Comparison of ENCODE assay signal across 13 cellular contexts in genomic region chr3:127699098-127699945, GRCh38. TPM values are rescaled to one million over a fixed set of nuclear protein-coding genes. Genes with fewer than 3 reads are reported as not detected.
DNase-seq lines count a peak whose midpoint lies in the region; ATAC-seq, FAIRE-seq and TF ChIP-seq lines count a peak whose summit lies in the region.
"Had no signal": no experiment of that assay in that cellular context is flagged by ENCODE, and none has a peak within 500 bp of the region (broad histone marks: within the 10 kb centered on the region; RNA-seq: fewer than 3 reads in every experiment).

No MANE protein-coding gene starts in this region.

- H3K27ac ChIP-seq in body of pancreas (peak overlapping the region; percentile 30 to 80 (median 56)), keratinocyte (ENCODE audit: control insufficient read depth, insufficient read depth, low read length) (no peak overlapping the region), subcutaneous abdominal adipose tissue (ENCODE audit: low read depth, low read length) (peak overlapping the region; percentile 97)

- H3K4me1 ChIP-seq in body of pancreas: peaks cover 33% of the 10 kb centered on the region
- peaks cover 16% of the 10 kb centered on the region for H3K4me1 ChIP-seq in keratinocyte (ENCODE audit: control insufficient read depth, extremely low read depth, insufficient read depth, low read length)
- H3K4me1 ChIP-seq in subcutaneous abdominal adipose tissue (ENCODE audit: control insufficient read depth in 5 of 5, insufficient read depth in 5 of 5, low read length in 5 of 5): peaks cover 29 to 80% (median 76%) of the 10 kb centered on the region in 5 donors

- TF ChIP-seq POLR2A in body of pancreas (IDR thresholded peaks at IDR 0.05): no peak

- H2AFZ ChIP-seq in keratinocyte (ENCODE audit: control insufficient read depth, low read length): no peak overlapping the region

- H3K9ac ChIP-seq in keratinocyte (ENCODE audit: control insufficient read depth, extremely low read depth, insufficient read depth, low read length): no peak overlapping the region
- peak overlapping the region; percentile 22 to 73 (median 51) for H3K9ac ChIP-seq in subcutaneous abdominal adipose tissue (ENCODE audit: low read length in 5 of 5)

- peak; percentile 43 for FAIRE-seq in keratinocyte (lab: Jason Lieb, UNC)

- 64 to 66% methylated on average over 5 of the region's 5 CpGs for WGBS in body of pancreas, 2 donors

- H3K27me3 ChIP-seq in body of pancreas: no peaks in the 10 kb centered on the region
- H3K27me3 ChIP-seq in keratinocyte (ENCODE audit: control insufficient read depth, extremely low read depth, insufficient read depth, low read length): no peaks in the 10 kb centered on the region
- H3K27me3 ChIP-seq in subcutaneous abdominal adipose tissue (ENCODE audit: control insufficient read depth in 5 of 5, insufficient read depth in 4 of 5, low read length in 5 of 5): no peaks in the 10 kb centered on the region

- H3K9me1 ChIP-seq in keratinocyte (ENCODE audit: control insufficient read depth, extremely low read depth, insufficient read depth, low read length): no peaks in the 10 kb centered on the region

- H3K9me3 ChIP-seq in body of pancreas: no peaks in the 10 kb centered on the region
- no peaks in the 10 kb centered on the region for H3K9me3 ChIP-seq in keratinocyte (ENCODE audit: control insufficient read depth, low read depth, low read length)
- H3K9me3 ChIP-seq in subcutaneous abdominal adipose tissue (ENCODE audit: control insufficient read depth in 5 of 5, low read length in 5 of 5): no peaks in the 10 kb centered on the region

- H3K4me3 ChIP-seq in body of pancreas (no peak overlapping the region), keratinocyte (ENCODE audit: control insufficient read depth in 2 of 3, extremely low read depth in 1 of 3, insufficient read depth in 2 of 3, low read depth in 1 of 3, low read length in 3 of 3) (no peak overlapping the region), subcutaneous abdominal adipose tissue (ENCODE audit: low read depth in 1 of 5, low read length in 5 of 5) (no peak overlapping the region)

- no peak for ATAC-seq in body of pancreas
- ATAC-seq in HG03342 (IDR thresholded peaks at IDR 0.05; ENCODE audit: unreplicated experiment): no peak
- ATAC-seq in HG03175 (IDR thresholded peaks at IDR 0.05; ENCODE audit: unreplicated experiment): no peak
- ATAC-seq: natural killer cell had no signal

- H3K79me2 ChIP-seq in keratinocyte (ENCODE audit: control insufficient read depth, insufficient read depth, low read length): no peaks in the 10 kb centered on the region

- H3K36me3 ChIP-seq in body of pancreas (replicated peaks in 1 of 2; ENCODE audit: insufficient read depth in 1 of 2, low read depth in 2 of 2): no peaks in the 10 kb centered on the region
- H3K36me3 ChIP-seq in keratinocyte (ENCODE audit: control insufficient read depth in 2 of 2, extremely low read depth in 1 of 2, insufficient read depth in 2 of 2, low read length in 2 of 2): no peaks in the 10 kb centered on the region
- H3K36me3 ChIP-seq in subcutaneous abdominal adipose tissue (ENCODE audit: control insufficient read depth in 5 of 5, insufficient read depth in 5 of 5, low read length in 5 of 5): peaks cover 0 to 25% (median 16%) of the 10 kb centered on the region in 5 donors

- no peaks in the 10 kb centered on the region for H4K20me1 ChIP-seq in keratinocyte (ENCODE audit: control insufficient read depth, extremely low read depth, insufficient read depth, low read length)

- no peak for TF ChIP-seq CTCF in body of pancreas (IDR thresholded peaks at IDR 0.05)
- no peak for TF ChIP-seq CTCF in keratinocyte (optimal IDR thresholded peaks at IDR 0.05 in 1 of 3, IDR thresholded peaks at IDR 0.05 in 1 of 3, conservative IDR thresholded peaks at IDR 0.05 in 1 of 3; ENCODE audit: extremely low read depth in 1 of 3, insufficient read depth in 2 of 3, low read length in 3 of 3)

- dilution Hi-C loops in keratinocyte (cut with MboI; ENCODE audit: extremely low pct_ligation_motif_present, low sequenced_read_pairs): no loop called here

- DNase-seq in M059J (ENCODE audit: low read depth) (peak; percentile 57), body of pancreas (peak in 1 of 4 donors; percentile 61), keratinocyte (ENCODE audit: low read depth, low spot score) (no peak), 8988T (no peak)
- no peak for DNase-seq in activated CD8-positive, alpha-beta memory T cell treated with anti-CD3 and anti-CD28 coated beads for 24 hours
- DNase-seq: cortex of kidney; Kasumi-1; natural killer cell; NCI-H526; stimulated activated CD4-positive, alpha-beta T cell treated with anti-CD3 and anti-CD28 coated beads, Interleukin-4, amount 100 ng/mL, for 4 hours had no signal

- intact Hi-C loops in body of pancreas (cut with DNase I): no loop called here

- H3K4me2 ChIP-seq in keratinocyte (ENCODE audit: control insufficient read depth, extremely low read depth, insufficient read depth, low read depth, low read length): no peak overlapping the region

RNA-seq across cellular contexts. Expression of gene ABTB1, which starts 26.6 kb away (rescaled TPM):
- total RNA-seq in M059J (2014; rRNA removed; shearing (Covaris generic)): 0.52 and 2.1 TPM in 2 replicates
- total RNA-seq in body of pancreas: 10 to 100 TPM; 21.4 to 34.0 TPM
- polyA plus RNA-seq in keratinocyte: 11.6 to 15.2 TPM (median 13.7 TPM) in 3 replicates
- 7.0 TPM for polyA plus RNA-seq in keratinocyte (2011; ENCODE audit: low read depth)
- polyA plus RNA-seq in keratinocyte (2011; cell fraction: cytosol; rRNA removed): 5.4 and 12.1 TPM in 2 replicates
- 34.4 and 39.2 TPM in 2 replicates for polyA plus RNA-seq in keratinocyte (2011; cell fraction: nucleus; rRNA removed)
- polyA plus RNA-seq in keratinocyte (2012; ENCODE audit: low replicate concordance): 11.3 and 11.7 TPM in 2 replicates
- polyA minus RNA-seq in keratinocyte: 12.9 to 26.2 TPM (median 19.6 TPM) in 3 replicates
- 18.6 TPM for polyA minus RNA-seq in keratinocyte (2011; cell fraction: cytosol; rRNA and poly(A)+ RNA removed)
- 8.8 and 11.6 TPM in 2 replicates for polyA minus RNA-seq in keratinocyte (2011; cell fraction: nucleus; rRNA and poly(A)+ RNA removed)
